In the genomic region with DNA sequence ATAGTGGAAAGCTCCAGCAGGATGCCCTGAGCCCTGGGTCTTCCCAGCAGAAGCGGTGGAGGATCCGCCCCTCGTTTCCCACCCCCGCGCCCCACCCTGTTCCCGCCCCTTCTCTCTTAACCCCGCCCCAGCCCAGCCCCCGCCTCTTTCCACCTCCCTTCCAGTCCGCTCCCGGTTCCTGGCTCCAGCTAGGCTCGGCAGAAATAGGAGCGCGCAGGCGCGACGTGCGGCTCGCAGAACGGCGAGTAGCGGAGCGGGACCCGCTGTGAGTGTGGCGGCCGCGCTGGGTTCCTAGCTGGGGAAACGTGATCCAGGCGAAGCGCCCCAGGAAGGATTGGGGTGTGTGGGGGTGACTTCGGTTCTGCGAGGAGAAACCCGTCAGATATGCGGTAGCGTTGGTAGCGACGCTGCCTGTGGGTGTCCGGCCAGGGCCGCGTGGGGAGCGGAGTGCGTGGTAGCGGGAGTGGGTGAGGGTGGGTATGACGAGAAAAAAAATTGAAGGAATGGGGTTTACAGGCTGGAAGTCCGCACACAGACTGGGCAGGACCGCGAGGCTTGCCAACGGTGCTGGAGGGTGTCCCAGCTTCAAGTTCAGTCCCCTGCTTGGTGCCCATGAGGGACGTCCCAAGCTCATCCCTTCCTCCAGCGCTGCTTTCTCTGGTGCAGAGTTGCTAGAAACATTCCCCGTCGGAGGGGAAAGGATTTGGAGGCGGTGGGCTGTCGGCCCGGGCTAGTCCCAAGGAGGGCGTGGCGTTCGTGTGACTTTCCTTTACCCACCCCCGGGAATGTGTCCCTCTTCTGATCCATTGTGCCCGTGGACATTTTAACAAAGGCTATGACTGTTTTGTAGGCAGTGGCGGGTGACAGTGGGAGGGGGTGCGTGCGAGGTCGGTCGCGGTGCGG, we compare ENCODE assay signal across 1 cellular context.
TF ChIP-seq lines count a peak whose summit lies in the region.

A gene (plus strand): TSS at position 234 of the 903 bp plus-strand sequence. CDS start 56,886 bp downstream, outside the sequence.

TF ChIP-seq in K562, 482 proteins besides CTCF, POLR2A, EP300 and RAD21 (continued from another document and continues in another):
- TF ChIP-seq, protein P1, sequence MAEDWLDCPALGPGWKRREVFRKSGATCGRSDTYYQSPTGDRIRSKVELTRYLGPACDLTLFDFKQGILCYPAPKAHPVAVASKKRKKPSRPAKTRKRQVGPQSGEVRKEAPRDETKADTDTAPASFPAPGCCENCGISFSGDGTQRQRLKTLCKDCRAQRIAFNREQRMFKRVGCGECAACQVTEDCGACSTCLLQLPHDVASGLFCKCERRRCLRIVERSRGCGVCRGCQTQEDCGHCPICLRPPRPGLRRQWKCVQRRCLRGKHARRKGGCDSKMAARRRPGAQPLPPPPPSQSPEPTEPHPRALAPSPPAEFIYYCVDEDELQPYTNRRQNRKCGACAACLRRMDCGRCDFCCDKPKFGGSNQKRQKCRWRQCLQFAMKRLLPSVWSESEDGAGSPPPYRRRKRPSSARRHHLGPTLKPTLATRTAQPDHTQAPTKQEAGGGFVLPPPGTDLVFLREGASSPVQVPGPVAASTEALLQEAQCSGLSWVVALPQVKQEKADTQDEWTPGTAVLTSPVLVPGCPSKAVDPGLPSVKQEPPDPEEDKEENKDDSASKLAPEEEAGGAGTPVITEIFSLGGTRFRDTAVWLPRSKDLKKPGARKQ (CRISPR knock-in tag; IDR thresholded peaks at IDR 0.05) = no peak
- TF ChIP-seq RFX1 (IDR thresholded peaks at IDR 0.05) = no peak
- no peak for TF ChIP-seq NCOA4 (IDR thresholded peaks at IDR 0.05; ENCODE audit: partially characterized antibody)
- 0 out of 4 replicates have a peak, but pooled peaks of 1 of the 2 experiments have one; percentile 12 for TF ChIP-seq KDM1A (IDR thresholded peaks at IDR 0.05)
- no peak for TF ChIP-seq ZNF778 (CRISPR knock-in tag; IDR thresholded peaks at IDR 0.05)
- TF ChIP-seq MAFK (IDR thresholded peaks at IDR 0.05; ENCODE audit: low read length) = no peak
- TF ChIP-seq CBX8 (IDR thresholded peaks at IDR 0.05; ENCODE audit: borderline replicate concordance, extremely low read depth, low read depth, low read length, poor library complexity, severe bottlenecking) = no peak
- TF ChIP-seq, protein P2, sequence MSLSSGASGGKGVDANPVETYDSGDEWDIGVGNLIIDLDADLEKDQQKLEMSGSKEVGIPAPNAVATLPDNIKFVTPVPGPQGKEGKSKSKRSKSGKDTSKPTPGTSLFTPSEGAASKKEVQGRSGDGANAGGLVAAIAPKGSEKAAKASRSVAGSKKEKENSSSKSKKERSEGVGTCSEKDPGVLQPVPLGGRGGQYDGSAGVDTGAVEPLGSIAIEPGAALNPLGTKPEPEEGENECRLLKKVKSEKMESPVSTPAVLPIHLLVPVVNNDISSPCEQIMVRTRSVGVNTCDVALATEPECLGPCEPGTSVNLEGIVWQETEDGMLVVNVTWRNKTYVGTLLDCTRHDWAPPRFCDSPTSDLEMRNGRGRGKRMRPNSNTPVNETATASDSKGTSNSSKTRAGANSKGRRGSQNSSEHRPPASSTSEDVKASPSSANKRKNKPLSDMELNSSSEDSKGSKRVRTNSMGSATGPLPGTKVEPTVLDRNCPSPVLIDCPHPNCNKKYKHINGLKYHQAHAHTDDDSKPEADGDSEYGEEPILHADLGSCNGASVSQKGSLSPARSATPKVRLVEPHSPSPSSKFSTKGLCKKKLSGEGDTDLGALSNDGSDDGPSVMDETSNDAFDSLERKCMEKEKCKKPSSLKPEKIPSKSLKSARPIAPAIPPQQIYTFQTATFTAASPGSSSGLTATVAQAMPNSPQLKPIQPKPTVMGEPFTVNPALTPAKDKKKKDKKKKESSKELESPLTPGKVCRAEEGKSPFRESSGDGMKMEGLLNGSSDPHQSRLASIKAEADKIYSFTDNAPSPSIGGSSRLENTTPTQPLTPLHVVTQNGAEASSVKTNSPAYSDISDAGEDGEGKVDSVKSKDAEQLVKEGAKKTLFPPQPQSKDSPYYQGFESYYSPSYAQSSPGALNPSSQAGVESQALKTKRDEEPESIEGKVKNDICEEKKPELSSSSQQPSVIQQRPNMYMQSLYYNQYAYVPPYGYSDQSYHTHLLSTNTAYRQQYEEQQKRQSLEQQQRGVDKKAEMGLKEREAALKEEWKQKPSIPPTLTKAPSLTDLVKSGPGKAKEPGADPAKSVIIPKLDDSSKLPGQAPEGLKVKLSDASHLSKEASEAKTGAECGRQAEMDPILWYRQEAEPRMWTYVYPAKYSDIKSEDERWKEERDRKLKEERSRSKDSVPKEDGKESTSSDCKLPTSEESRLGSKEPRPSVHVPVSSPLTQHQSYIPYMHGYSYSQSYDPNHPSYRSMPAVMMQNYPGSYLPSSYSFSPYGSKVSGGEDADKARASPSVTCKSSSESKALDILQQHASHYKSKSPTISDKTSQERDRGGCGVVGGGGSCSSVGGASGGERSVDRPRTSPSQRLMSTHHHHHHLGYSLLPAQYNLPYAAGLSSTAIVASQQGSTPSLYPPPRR (CRISPR knock-in tag; IDR thresholded peaks at IDR 0.05; ENCODE audit: borderline replicate concordance) = no peak
- peak; percentile 76 for TF ChIP-seq RBFOX2 (IDR thresholded peaks at IDR 0.05; ENCODE audit: low read depth, low read length)
- TF ChIP-seq, protein P3, sequence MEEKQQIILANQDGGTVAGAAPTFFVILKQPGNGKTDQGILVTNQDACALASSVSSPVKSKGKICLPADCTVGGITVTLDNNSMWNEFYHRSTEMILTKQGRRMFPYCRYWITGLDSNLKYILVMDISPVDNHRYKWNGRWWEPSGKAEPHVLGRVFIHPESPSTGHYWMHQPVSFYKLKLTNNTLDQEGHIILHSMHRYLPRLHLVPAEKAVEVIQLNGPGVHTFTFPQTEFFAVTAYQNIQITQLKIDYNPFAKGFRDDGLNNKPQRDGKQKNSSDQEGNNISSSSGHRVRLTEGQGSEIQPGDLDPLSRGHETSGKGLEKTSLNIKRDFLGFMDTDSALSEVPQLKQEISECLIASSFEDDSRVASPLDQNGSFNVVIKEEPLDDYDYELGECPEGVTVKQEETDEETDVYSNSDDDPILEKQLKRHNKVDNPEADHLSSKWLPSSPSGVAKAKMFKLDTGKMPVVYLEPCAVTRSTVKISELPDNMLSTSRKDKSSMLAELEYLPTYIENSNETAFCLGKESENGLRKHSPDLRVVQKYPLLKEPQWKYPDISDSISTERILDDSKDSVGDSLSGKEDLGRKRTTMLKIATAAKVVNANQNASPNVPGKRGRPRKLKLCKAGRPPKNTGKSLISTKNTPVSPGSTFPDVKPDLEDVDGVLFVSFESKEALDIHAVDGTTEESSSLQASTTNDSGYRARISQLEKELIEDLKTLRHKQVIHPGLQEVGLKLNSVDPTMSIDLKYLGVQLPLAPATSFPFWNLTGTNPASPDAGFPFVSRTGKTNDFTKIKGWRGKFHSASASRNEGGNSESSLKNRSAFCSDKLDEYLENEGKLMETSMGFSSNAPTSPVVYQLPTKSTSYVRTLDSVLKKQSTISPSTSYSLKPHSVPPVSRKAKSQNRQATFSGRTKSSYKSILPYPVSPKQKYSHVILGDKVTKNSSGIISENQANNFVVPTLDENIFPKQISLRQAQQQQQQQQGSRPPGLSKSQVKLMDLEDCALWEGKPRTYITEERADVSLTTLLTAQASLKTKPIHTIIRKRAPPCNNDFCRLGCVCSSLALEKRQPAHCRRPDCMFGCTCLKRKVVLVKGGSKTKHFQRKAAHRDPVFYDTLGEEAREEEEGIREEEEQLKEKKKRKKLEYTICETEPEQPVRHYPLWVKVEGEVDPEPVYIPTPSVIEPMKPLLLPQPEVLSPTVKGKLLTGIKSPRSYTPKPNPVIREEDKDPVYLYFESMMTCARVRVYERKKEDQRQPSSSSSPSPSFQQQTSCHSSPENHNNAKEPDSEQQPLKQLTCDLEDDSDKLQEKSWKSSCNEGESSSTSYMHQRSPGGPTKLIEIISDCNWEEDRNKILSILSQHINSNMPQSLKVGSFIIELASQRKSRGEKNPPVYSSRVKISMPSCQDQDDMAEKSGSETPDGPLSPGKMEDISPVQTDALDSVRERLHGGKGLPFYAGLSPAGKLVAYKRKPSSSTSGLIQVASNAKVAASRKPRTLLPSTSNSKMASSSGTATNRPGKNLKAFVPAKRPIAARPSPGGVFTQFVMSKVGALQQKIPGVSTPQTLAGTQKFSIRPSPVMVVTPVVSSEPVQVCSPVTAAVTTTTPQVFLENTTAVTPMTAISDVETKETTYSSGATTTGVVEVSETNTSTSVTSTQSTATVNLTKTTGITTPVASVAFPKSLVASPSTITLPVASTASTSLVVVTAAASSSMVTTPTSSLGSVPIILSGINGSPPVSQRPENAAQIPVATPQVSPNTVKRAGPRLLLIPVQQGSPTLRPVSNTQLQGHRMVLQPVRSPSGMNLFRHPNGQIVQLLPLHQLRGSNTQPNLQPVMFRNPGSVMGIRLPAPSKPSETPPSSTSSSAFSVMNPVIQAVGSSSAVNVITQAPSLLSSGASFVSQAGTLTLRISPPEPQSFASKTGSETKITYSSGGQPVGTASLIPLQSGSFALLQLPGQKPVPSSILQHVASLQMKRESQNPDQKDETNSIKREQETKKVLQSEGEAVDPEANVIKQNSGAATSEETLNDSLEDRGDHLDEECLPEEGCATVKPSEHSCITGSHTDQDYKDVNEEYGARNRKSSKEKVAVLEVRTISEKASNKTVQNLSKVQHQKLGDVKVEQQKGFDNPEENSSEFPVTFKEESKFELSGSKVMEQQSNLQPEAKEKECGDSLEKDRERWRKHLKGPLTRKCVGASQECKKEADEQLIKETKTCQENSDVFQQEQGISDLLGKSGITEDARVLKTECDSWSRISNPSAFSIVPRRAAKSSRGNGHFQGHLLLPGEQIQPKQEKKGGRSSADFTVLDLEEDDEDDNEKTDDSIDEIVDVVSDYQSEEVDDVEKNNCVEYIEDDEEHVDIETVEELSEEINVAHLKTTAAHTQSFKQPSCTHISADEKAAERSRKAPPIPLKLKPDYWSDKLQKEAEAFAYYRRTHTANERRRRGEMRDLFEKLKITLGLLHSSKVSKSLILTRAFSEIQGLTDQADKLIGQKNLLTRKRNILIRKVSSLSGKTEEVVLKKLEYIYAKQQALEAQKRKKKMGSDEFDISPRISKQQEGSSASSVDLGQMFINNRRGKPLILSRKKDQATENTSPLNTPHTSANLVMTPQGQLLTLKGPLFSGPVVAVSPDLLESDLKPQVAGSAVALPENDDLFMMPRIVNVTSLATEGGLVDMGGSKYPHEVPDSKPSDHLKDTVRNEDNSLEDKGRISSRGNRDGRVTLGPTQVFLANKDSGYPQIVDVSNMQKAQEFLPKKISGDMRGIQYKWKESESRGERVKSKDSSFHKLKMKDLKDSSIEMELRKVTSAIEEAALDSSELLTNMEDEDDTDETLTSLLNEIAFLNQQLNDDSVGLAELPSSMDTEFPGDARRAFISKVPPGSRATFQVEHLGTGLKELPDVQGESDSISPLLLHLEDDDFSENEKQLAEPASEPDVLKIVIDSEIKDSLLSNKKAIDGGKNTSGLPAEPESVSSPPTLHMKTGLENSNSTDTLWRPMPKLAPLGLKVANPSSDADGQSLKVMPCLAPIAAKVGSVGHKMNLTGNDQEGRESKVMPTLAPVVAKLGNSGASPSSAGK (IDR thresholded peaks at IDR 0.05) = peak; percentile 68
- TF ChIP-seq SIN3B (IDR thresholded peaks at IDR 0.05; ENCODE audit: low read depth) = no peak
- TF ChIP-seq KDM5B (IDR thresholded peaks at IDR 0.05; ENCODE audit: insufficient replicate concordance, low read depth, low read length) = peak; percentile 42
- TF ChIP-seq ETS2 (tag; IDR thresholded peaks at IDR 0.05; ENCODE audit: borderline replicate concordance, poor library complexity, severe bottlenecking) = no peak
- no peak for TF ChIP-seq ETV1 (tag; conservative IDR thresholded peaks at IDR 0.05; ENCODE audit: low read depth)
- TF ChIP-seq ZNF23 (CRISPR knock-in tag; IDR thresholded peaks at IDR 0.05) = no peak
- TF ChIP-seq TSC22D4 (tag; IDR thresholded peaks at IDR 0.05) = no peak
- TF ChIP-seq, protein P4, sequence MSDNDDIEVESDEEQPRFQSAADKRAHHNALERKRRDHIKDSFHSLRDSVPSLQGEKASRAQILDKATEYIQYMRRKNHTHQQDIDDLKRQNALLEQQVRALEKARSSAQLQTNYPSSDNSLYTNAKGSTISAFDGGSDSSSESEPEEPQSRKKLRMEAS (CRISPR knock-in tag; IDR thresholded peaks at IDR 0.05) = 0 out of 2 replicates have a peak, but pooled peaks have one; percentile 14
- TF ChIP-seq ERF (CRISPR knock-in tag; IDR thresholded peaks at IDR 0.05) = no peak
- no peak for TF ChIP-seq MED1 (CRISPR knock-in tag; IDR thresholded peaks at IDR 0.05; ENCODE audit: borderline replicate concordance)
- TF ChIP-seq RCOR1 (IDR thresholded peaks at IDR 0.05; ENCODE audit: borderline replicate concordance in 1 of 2, low read depth in 2 of 2, low read length in 2 of 2) = no peak
- TF ChIP-seq ZNF668 (CRISPR knock-in tag; IDR thresholded peaks at IDR 0.05) = no peak
- TF ChIP-seq ZNF830 (CRISPR knock-in tag; IDR thresholded peaks at IDR 0.05) = no peak
- TF ChIP-seq TEAD4 (IDR thresholded peaks at IDR 0.05; ENCODE audit: low read length) = no peak
- no peak for TF ChIP-seq TEAD4 (CRISPR knock-in tag; IDR thresholded peaks at IDR 0.05; ENCODE audit: borderline replicate concordance)
- no peak for TF ChIP-seq HDAC2 (IDR thresholded peaks at IDR 0.05)
- TF ChIP-seq, protein P5, sequence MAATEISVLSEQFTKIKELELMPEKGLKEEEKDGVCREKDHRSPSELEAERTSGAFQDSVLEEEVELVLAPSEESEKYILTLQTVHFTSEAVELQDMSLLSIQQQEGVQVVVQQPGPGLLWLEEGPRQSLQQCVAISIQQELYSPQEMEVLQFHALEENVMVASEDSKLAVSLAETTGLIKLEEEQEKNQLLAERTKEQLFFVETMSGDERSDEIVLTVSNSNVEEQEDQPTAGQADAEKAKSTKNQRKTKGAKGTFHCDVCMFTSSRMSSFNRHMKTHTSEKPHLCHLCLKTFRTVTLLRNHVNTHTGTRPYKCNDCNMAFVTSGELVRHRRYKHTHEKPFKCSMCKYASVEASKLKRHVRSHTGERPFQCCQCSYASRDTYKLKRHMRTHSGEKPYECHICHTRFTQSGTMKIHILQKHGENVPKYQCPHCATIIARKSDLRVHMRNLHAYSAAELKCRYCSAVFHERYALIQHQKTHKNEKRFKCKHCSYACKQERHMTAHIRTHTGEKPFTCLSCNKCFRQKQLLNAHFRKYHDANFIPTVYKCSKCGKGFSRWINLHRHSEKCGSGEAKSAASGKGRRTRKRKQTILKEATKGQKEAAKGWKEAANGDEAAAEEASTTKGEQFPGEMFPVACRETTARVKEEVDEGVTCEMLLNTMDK (IDR thresholded peaks at IDR 0.05; ENCODE audit: borderline replicate concordance, insufficient read depth, low read depth, low read length, poor library complexity, severe bottlenecking) = no peak
- no peak for TF ChIP-seq HSF4 (CRISPR knock-in tag; IDR thresholded peaks at IDR 0.05; ENCODE audit: borderline replicate concordance)
- TF ChIP-seq, protein P6, sequence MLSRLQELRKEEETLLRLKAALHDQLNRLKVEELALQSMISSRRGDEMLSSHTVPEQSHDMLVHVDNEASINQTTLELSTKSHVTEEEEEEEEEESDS (CRISPR knock-in tag; IDR thresholded peaks at IDR 0.05) = no peak
- TF ChIP-seq U2AF2 (optimal IDR thresholded peaks at IDR 0.05; ENCODE audit: low read depth, low read length) = no peak
- TF ChIP-seq TCFL5 (CRISPR knock-in tag; conservative IDR thresholded peaks at IDR 0.05) = no peak
- no peak for TF ChIP-seq HIVEP1 (CRISPR knock-in tag; IDR thresholded peaks at IDR 0.05)
- no peak for TF ChIP-seq ESRRB (CRISPR knock-in tag; IDR thresholded peaks at IDR 0.05; ENCODE audit: borderline replicate concordance)
- no peak for TF ChIP-seq BCL6 (CRISPR knock-in tag; IDR thresholded peaks at IDR 0.05)
- no peak for TF ChIP-seq GATAD2B (IDR thresholded peaks at IDR 0.05; ENCODE audit: borderline replicate concordance)
- no peak for TF ChIP-seq E2F3 (CRISPR knock-in tag; IDR thresholded peaks at IDR 0.05)
- TF ChIP-seq ILK (tag; IDR thresholded peaks at IDR 0.05; ENCODE audit: borderline replicate concordance, low read depth) = no peak
- no peak for TF ChIP-seq ZNF408 (CRISPR knock-in tag; IDR thresholded peaks at IDR 0.05; ENCODE audit: low read depth)
- TF ChIP-seq CXXC5 (CRISPR knock-in tag; IDR thresholded peaks at IDR 0.05) = peak; percentile 34
- no peak for TF ChIP-seq ZNF12 (CRISPR knock-in tag; IDR thresholded peaks at IDR 0.05)
- TF ChIP-seq ZBTB1 (CRISPR knock-in tag; IDR thresholded peaks at IDR 0.05; ENCODE audit: borderline replicate concordance, low read depth) = no peak
